In genomic region chr14:41825622-41826021, GRCh38 we compare ENCODE assay signal across 30 cellular contexts.
"Had no signal": no experiment of that assay in that cellular context is flagged by ENCODE, and none has a peak within 500 bp of the region (broad histone marks: within the 10 kb centered on the region; RNA-seq: fewer than 3 reads in every experiment).

No MANE protein-coding gene starts in this region.

- H3K27ac ChIP-seq: ovary, parathyroid adenoma, psoas muscle, skin epidermis, spleen, suprapubic skin, thoracic aorta, thyroid gland, tibial nerve, upper lobe of left lung, vagina had no signal

- DNase-seq: naive thymus-derived CD8-positive, alpha-beta T cell; nephron progenitor cell; occipital lobe; ovary; psoas muscle; spleen; stimulated activated CD4-positive, alpha-beta T cell treated with anti-CD3 and anti-CD28 coated beads, Interleukin-12 subunit alpha, Interleukin-12 subunit beta, amount 100 ng/mL, for 4 hours; stimulated activated CD4-positive, alpha-beta T cell treated with anti-CD3 and anti-CD28 coated beads, Interleukin-1b, Interleukin-23, amount 100 ng/mL, for 48 hours; stimulated activated CD4-positive, alpha-beta T cell treated with anti-CD3 and anti-CD28 coated beads, Interleukin-4, amount 100 ng/mL, for 1 hour; stimulated activated CD4-positive, alpha-beta T cell treated with anti-CD3 and anti-CD28 coated beads, Interleukin-4, amount 100 ng/mL, for 4 hours; stimulated activated CD8-positive, alpha-beta memory T cell treated with anti-CD3 and anti-CD28 coated beads, Interleukin-4, amount 100 ng/mL, for 48 hours; stimulated activated naive CD4-positive, alpha-beta T cell; stimulated activated naive CD8-positive, alpha-beta T cell treated with anti-CD3 and anti-CD28 coated beads, Interleukin-15, amount 100 ng/mL, for 72 hours; stimulated activated naive CD8-positive, alpha-beta T cell treated with anti-CD3 and anti-CD28 coated beads, Interleukin-15, Interleukin-2, amounts not matched to agents 100 U/mL and 50 U/mL, for 24 hours; substantia nigra; trophoblast cell; upper lobe of left lung had no signal

- H3K79me2 ChIP-seq: parathyroid adenoma had no signal

- H3K4me2 ChIP-seq: smooth muscle cell had no signal

- H3K9ac ChIP-seq: parathyroid adenoma had no signal

- H3K4me3 ChIP-seq: ovary, psoas muscle, skin epidermis, smooth muscle cell, spleen, suprapubic skin, thoracic aorta, thyroid gland, tibial nerve, upper lobe of left lung, vagina had no signal

- H3K36me3 ChIP-seq: ovary, spleen, suprapubic skin, thoracic aorta, thyroid gland, tibial nerve, upper lobe of left lung, vagina had no signal

- ATAC-seq: naive thymus-derived CD8-positive, alpha-beta T cell; natural killer cell treated with Interleukin-12 subunit alpha and Interleukin-12 subunit beta and Interleukin-15 and Interleukin-18, amount 100 ng/mL, for 72 hours; psoas muscle; right cardiac atrium; sciatic nerve; stimulated activated memory B cell treated with anti-CD40 and anti-IgM and Interleukin-4, amounts not matched to agents 10 μg/mL and 1 μg/mL and 100 μg/mL, for 72 hours; stimulated activated naive CD8-positive, alpha-beta T cell treated with anti-CD3 and anti-CD28 coated beads, Interleukin-15, amount 100 ng/mL, for 72 hours; stimulated activated naive CD8-positive, alpha-beta T cell treated with anti-CD3 and anti-CD28 coated beads, Interleukin-15, Interleukin-2, amounts not matched to agents 100 U/mL and 50 U/mL, for 24 hours had no signal

- H3K27me3 ChIP-seq: ovary, spleen, suprapubic skin, thyroid gland, tibial nerve, upper lobe of left lung, vagina had no signal

- H3K9me3 ChIP-seq: ovary, psoas muscle, thoracic aorta, thyroid gland, vagina had no signal

- H2AFZ ChIP-seq: parathyroid adenoma had no signal

- H3K4me1 ChIP-seq: parathyroid adenoma, psoas muscle, spleen, suprapubic skin, thyroid gland, tibial nerve, upper lobe of left lung, vagina had no signal

- FAIRE-seq: urothelium cell line had no signal
